In genomic region chr1:97738270-97738669, GRCh38 we compare ENCODE assay signal across 17 cellular contexts.
"Had no signal": no experiment of that assay in that cellular context is flagged by ENCODE, and none has a peak within 500 bp of the region (broad histone marks: within the 10 kb centered on the region; RNA-seq: fewer than 3 reads in every experiment).

No MANE protein-coding gene starts in this region.

- ATAC-seq: left colon; left ventricle myocardium superior; natural killer cell treated with Interleukin-12 subunit alpha and Interleukin-12 subunit beta and Interleukin-15 and Interleukin-18, amount 100 ng/mL, for 72 hours; psoas muscle; right lobe of liver; stimulated activated memory B cell treated with anti-CD40 and anti-IgM and Interleukin-4, amounts not matched to agents 10 μg/mL and 1 μg/mL and 100 μg/mL, for 72 hours had no signal

- DNase-seq: effector CD4-positive, alpha-beta T cell; foreskin melanocyte; head of caudate nucleus; kidney; left colon; left ventricle myocardium superior; mesenchymal stem cell; midbrain; psoas muscle; retina; right lobe of liver; stimulated activated CD4-positive, alpha-beta T cell treated with anti-CD3 and anti-CD28 coated beads, Interleukin-4, amount 100 ng/mL, for 1 hour; tibial artery; upper lobe of left lung; uterus had no signal
